1 cellular context compared by ENCODE assay signal in the genomic region with DNA sequence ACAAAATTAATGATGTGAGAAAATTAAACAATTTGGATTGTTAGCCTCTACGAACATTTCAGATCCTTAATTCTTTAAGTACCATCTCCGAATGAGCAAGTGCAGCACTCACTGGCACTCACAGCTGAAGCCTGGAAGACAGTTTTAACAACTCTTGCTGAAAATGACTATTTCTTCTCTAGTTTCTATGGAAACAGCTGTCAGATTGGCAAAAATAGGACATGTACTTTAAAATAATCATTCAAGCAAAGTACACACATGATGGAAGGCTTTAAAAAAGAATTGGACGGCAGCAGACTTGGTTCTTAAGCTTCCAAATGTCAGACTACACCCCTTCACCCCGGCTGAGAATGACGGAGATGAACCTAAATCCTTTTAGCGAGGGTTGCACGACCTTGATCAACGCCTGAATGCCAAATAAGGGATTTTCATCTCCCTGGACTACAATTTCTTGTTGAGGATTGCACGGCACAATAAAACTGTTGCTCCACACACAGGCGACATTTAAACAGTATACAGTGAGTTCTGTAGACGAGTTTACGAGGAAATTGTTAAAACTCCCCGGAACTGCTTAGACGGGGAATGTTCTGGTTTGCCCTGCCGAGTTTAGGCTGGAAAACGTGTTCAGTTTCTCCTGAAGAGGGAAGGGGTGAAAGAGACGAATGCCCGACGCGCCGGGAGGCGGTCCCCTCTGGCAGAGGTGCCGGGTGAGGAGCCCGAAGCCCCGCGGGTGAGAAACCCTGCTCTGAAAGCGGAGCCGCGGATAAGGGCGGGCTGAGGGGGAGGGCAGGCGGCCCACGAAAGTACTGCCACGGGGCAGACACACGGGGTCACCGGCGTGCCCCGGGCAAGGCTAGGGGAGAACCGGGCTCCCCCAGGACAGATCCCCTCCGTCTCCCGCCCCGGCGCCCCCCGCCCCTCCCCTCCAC.
A peak's percentile ranks its signal among the peaks of the same experiment; 100 is the strongest.
TF ChIP-seq lines count a peak whose summit lies in the region.

No MANE protein-coding gene starts in this region.

TF ChIP-seq in HEK293, 187 proteins besides CTCF, POLR2A, EP300 and RAD21 (continued from another document and continues in another):
- TF ChIP-seq, protein P1, sequence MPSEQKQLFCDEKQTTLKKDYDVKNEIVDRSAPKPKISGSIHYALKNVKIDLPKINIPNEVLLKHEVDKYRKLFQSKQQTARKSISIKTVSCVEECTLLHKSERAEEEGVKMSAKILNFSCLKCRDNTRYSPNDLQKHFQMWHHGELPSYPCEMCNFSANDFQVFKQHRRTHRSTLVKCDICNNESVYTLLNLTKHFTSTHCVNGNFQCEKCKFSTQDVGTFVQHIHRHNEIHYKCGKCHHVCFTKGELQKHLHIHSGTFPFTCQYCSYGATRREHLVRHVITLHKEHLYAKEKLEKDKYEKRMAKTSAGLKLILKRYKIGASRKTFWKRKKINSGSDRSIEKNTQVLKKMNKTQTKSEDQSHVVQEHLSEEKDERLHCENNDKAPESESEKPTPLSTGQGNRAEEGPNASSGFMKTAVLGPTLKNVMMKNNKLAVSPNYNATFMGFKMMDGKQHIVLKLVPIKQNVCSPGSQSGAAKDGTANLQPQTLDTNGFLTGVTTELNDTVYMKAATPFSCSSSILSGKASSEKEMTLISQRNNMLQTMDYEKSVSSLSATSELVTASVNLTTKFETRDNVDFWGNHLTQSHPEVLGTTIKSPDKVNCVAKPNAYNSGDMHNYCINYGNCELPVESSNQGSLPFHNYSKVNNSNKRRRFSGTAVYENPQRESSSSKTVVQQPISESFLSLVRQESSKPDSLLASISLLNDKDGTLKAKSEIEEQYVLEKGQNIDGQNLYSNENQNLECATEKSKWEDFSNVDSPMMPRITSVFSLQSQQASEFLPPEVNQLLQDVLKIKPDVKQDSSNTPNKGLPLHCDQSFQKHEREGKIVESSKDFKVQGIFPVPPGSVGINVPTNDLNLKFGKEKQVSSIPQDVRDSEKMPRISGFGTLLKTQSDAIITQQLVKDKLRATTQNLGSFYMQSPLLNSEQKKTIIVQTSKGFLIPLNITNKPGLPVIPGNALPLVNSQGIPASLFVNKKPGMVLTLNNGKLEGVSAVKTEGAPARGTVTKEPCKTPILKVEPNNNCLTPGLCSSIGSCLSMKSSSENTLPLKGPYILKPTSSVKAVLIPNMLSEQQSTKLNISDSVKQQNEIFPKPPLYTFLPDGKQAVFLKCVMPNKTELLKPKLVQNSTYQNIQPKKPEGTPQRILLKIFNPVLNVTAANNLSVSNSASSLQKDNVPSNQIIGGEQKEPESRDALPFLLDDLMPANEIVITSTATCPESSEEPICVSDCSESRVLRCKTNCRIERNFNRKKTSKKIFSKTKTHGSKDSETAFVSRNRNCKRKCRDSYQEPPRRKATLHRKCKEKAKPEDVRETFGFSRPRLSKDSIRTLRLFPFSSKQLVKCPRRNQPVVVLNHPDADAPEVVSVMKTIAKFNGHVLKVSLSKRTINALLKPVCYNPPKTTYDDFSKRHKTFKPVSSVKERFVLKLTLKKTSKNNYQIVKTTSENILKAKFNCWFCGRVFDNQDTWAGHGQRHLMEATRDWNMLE (tag by site-specific recombination; conservative IDR thresholded peaks at IDR 0.05; ENCODE audit: low read depth): no peak
- TF ChIP-seq ZNF658 (tag by site-specific recombination; IDR thresholded peaks at IDR 0.05) (no peak), ZSCAN30 (tag by site-specific recombination; IDR thresholded peaks at IDR 0.05) (no peak), MZF1 (tag by site-specific recombination; IDR thresholded peaks at IDR 0.05; ENCODE audit: borderline replicate concordance) (peak; percentile 73; the same call in 1 of the 2 replicates), ZFP69B (tag by site-specific recombination; IDR thresholded peaks at IDR 0.05) (no peak), ZNF76 (tag by site-specific recombination; IDR thresholded peaks at IDR 0.05; ENCODE audit: borderline replicate concordance, low read depth) (no peak), KLF16 (tag by site-specific recombination; IDR thresholded peaks at IDR 0.05) (0 out of 2 replicates have a peak, but pooled peaks have one; percentile 23), ZNF521 (tag by site-specific recombination; IDR thresholded peaks at IDR 0.05) (no peak), ZNF660 (tag by site-specific recombination; IDR thresholded peaks at IDR 0.05) (peak; percentile 74; the same call in 1 of the 2 replicates), SCRT1 (tag by site-specific recombination; IDR thresholded peaks at IDR 0.05; ENCODE audit: borderline replicate concordance) (peak; percentile 61), ZNF37A (tag by site-specific recombination; IDR thresholded peaks at IDR 0.05) (no peak), YY1 (tag by site-specific recombination; IDR thresholded peaks at IDR 0.05) (no peak), KLF10 (tag by site-specific recombination; IDR thresholded peaks at IDR 0.05) (no peak), SCRT2 (tag by site-specific recombination; IDR thresholded peaks at IDR 0.05) (peak; percentile 72), ZNF366 (tag by site-specific recombination; conservative IDR thresholded peaks at IDR 0.05) (peak; percentile 48; the same call in 1 of the 2 replicates), ZNF629 (tag by site-specific recombination; IDR thresholded peaks at IDR 0.05) (no peak), ZNF211 (tag by site-specific recombination; IDR thresholded peaks at IDR 0.05; ENCODE audit: low read depth) (no peak), ZSCAN23 (tag by site-specific recombination; IDR thresholded peaks at IDR 0.05) (no peak), ZBTB20 (tag by site-specific recombination; IDR thresholded peaks at IDR 0.05) (peak; percentile 60), ZSCAN16 (tag by site-specific recombination; IDR thresholded peaks at IDR 0.05) (no peak), ZNF175 (tag by site-specific recombination; IDR thresholded peaks at IDR 0.05) (no peak), ZFP37 (tag by site-specific recombination; IDR thresholded peaks at IDR 0.05) (0 out of 2 replicates have a peak, but pooled peaks have one; percentile 18)
- TF ChIP-seq, protein P2, sequence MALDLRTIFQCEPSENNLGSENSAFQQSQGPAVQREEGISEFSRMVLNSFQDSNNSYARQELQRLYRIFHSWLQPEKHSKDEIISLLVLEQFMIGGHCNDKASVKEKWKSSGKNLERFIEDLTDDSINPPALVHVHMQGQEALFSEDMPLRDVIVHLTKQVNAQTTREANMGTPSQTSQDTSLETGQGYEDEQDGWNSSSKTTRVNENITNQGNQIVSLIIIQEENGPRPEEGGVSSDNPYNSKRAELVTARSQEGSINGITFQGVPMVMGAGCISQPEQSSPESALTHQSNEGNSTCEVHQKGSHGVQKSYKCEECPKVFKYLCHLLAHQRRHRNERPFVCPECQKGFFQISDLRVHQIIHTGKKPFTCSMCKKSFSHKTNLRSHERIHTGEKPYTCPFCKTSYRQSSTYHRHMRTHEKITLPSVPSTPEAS (tag by site-specific recombination; IDR thresholded peaks at IDR 0.05): no peak
- TF ChIP-seq, protein P3, sequence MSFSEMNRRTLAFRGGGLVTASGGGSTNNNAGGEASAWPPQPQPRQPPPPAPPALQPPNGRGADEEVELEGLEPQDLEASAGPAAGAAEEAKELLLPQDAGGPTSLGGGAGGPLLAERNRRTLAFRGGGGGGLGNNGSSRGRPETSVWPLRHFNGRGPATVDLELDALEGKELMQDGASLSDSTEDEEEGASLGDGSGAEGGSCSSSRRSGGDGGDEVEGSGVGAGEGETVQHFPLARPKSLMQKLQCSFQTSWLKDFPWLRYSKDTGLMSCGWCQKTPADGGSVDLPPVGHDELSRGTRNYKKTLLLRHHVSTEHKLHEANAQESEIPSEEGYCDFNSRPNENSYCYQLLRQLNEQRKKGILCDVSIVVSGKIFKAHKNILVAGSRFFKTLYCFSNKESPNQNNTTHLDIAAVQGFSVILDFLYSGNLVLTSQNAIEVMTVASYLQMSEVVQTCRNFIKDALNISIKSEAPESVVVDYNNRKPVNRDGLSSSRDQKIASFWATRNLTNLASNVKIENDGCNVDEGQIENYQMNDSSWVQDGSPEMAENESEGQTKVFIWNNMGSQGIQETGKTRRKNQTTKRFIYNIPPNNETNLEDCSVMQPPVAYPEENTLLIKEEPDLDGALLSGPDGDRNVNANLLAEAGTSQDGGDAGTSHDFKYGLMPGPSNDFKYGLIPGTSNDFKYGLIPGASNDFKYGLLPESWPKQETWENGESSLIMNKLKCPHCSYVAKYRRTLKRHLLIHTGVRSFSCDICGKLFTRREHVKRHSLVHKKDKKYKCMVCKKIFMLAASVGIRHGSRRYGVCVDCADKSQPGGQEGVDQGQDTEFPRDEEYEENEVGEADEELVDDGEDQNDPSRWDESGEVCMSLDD (tag by site-specific recombination; IDR thresholded peaks at IDR 0.05): no peak
- TF ChIP-seq, protein P4, sequence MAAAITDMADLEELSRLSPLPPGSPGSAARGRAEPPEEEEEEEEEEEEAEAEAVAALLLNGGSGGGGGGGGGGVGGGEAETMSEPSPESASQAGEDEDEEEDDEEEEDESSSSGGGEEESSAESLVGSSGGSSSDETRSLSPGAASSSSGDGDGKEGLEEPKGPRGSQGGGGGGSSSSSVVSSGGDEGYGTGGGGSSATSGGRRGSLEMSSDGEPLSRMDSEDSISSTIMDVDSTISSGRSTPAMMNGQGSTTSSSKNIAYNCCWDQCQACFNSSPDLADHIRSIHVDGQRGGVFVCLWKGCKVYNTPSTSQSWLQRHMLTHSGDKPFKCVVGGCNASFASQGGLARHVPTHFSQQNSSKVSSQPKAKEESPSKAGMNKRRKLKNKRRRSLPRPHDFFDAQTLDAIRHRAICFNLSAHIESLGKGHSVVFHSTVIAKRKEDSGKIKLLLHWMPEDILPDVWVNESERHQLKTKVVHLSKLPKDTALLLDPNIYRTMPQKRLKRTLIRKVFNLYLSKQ (tag by site-specific recombination; IDR thresholded peaks at IDR 0.05; ENCODE audit: borderline replicate concordance): no peak
- TF ChIP-seq, protein P5, sequence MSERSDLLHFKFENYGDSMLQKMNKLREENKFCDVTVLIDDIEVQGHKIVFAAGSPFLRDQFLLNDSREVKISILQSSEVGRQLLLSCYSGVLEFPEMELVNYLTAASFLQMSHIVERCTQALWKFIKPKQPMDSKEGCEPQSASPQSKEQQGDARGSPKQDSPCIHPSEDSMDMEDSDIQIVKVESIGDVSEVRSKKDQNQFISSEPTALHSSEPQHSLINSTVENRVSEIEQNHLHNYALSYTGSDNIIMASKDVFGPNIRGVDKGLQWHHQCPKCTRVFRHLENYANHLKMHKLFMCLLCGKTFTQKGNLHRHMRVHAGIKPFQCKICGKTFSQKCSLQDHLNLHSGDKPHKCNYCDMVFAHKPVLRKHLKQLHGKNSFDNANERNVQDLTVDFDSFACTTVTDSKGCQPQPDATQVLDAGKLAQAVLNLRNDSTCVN (tag by site-specific recombination; optimal IDR thresholded peaks at IDR 0.05): peak; percentile 49
- TF ChIP-seq, protein P6, sequence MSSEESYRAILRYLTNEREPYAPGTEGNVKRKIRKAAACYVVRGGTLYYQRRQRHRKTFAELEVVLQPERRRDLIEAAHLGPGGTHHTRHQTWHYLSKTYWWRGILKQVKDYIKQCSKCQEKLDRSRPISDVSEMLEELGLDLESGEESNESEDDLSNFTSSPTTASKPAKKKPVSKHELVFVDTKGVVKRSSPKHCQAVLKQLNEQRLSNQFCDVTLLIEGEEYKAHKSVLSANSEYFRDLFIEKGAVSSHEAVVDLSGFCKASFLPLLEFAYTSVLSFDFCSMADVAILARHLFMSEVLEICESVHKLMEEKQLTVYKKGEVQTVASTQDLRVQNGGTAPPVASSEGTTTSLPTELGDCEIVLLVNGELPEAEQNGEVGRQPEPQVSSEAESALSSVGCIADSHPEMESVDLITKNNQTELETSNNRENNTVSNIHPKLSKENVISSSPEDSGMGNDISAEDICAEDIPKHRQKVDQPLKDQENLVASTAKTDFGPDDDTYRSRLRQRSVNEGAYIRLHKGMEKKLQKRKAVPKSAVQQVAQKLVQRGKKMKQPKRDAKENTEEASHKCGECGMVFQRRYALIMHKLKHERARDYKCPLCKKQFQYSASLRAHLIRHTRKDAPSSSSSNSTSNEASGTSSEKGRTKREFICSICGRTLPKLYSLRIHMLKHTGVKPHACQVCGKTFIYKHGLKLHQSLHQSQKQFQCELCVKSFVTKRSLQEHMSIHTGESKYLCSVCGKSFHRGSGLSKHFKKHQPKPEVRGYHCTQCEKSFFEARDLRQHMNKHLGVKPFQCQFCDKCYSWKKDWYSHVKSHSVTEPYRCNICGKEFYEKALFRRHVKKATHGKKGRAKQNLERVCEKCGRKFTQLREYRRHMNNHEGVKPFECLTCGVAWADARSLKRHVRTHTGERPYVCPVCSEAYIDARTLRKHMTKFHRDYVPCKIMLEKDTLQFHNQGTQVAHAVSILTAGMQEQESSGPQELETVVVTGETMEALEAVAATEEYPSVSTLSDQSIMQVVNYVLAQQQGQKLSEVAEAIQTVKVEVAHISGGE (tag by site-specific recombination; conservative IDR thresholded peaks at IDR 0.05; ENCODE audit: low read depth): peak; percentile 79
- TF ChIP-seq, protein P7, sequence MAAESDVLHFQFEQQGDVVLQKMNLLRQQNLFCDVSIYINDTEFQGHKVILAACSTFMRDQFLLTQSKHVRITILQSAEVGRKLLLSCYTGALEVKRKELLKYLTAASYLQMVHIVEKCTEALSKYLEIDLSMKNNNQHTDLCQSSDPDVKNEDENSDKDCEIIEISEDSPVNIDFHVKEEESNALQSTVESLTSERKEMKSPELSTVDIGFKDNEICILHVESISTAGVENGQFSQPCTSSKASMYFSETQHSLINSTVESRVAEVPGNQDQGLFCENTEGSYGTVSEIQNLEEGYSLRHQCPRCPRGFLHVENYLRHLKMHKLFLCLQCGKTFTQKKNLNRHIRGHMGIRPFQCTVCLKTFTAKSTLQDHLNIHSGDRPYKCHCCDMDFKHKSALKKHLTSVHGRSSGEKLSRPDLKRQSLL (tag by site-specific recombination; IDR thresholded peaks at IDR 0.05): no peak
- TF ChIP-seq, protein P8, sequence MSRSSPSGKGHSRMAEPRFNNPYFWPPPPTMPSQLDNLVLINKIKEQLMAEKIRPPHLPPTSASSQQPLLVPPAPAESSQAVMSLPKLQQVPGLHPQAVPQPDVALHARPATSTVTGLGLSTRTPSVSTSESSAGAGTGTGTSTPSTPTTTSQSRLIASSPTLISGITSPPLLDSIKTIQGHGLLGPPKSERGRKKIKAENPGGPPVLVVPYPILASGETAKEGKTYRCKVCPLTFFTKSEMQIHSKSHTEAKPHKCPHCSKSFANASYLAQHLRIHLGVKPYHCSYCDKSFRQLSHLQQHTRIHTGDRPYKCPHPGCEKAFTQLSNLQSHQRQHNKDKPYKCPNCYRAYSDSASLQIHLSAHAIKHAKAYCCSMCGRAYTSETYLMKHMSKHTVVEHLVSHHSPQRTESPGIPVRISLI (tag by site-specific recombination; IDR thresholded peaks at IDR 0.05): no peak
- TF ChIP-seq, protein P9, sequence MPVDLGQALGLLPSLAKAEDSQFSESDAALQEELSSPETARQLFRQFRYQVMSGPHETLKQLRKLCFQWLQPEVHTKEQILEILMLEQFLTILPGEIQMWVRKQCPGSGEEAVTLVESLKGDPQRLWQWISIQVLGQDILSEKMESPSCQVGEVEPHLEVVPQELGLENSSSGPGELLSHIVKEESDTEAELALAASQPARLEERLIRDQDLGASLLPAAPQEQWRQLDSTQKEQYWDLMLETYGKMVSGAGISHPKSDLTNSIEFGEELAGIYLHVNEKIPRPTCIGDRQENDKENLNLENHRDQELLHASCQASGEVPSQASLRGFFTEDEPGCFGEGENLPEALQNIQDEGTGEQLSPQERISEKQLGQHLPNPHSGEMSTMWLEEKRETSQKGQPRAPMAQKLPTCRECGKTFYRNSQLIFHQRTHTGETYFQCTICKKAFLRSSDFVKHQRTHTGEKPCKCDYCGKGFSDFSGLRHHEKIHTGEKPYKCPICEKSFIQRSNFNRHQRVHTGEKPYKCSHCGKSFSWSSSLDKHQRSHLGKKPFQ (tag by site-specific recombination; IDR thresholded peaks at IDR 0.05): no peak
